Comparison of ENCODE assay signal across 14 cellular contexts in genomic region chr2:235506291-235506996, GRCh38. TPM values are rescaled to one million over a fixed set of nuclear protein-coding genes. Genes with fewer than 3 reads are reported as not detected.
DNase-seq lines count a peak whose midpoint lies in the region; ATAC-seq and TF ChIP-seq lines count a peak whose summit lies in the region.
"Had no signal": no experiment of that assay in that cellular context is flagged by ENCODE, and none has a peak within 500 bp of the region (broad histone marks: within the 10 kb centered on the region; RNA-seq: fewer than 3 reads in every experiment).

No MANE protein-coding gene starts in this region.

- peaks cover 0 to 64% (median 16%) of the 10 kb centered on the region in 4 donors for H3K4me1 ChIP-seq in tibial nerve

- ATAC-seq in HG02588 (IDR thresholded peaks at IDR 0.05; ENCODE audit: unreplicated experiment), result no peak

- no peak for TF ChIP-seq EP300 in tibial nerve (IDR thresholded peaks at IDR 0.05)

- WGBS in tibial nerve, 2 donors, result 83 to 88% methylated on average over 14 of the region's 14 CpGs

- TF ChIP-seq CTCF in fibroblast of the aortic adventitia (IDR thresholded peaks at IDR 0.05; ENCODE audit: insufficient read depth, low read length), result no peak
- TF ChIP-seq CTCF in tibial nerve (IDR thresholded peaks at IDR 0.05), result no peak

- H3K9me3 ChIP-seq in tibial nerve, result no peaks in the 10 kb centered on the region
- H3K9me3 ChIP-seq: sigmoid colon had no signal

- DNase-seq in NCI-H2081 (lab: John Stamatoyannopoulos, UW) (peak; percentile 42 to 81), NCI-H2081 treated with DMSO at 0.1 percent for 48 hours (lab: John Stamatoyannopoulos, UW) (no peak), NCI-H526 treated with DMSO at 0.1 percent for 48 hours (lab: John Stamatoyannopoulos, UW) (peak; percentile 87), fibroblast of the aortic adventitia (ENCODE audit: low read depth) (peak; percentile 20), tibial nerve (ENCODE audit: low spot score in 2 of 2) (no peak), H7 (no peak)
- DNase-seq in stimulated activated CD4-positive, alpha-beta T cell treated with anti-CD3 and anti-CD28 coated beads, Interleukin-2, amount 100 ng/mL, for 48 hours, result no peak
- DNase-seq: activated naive CD4-positive, alpha-beta T cell treated with anti-CD3 and anti-CD28 coated beads, Interleukin-2, amount 10 ng/mL, durations not matched to agents 7 days and 5 days; central memory CD4-positive, alpha-beta T cell; midbrain; NCI-H1092; OCI-M1; sigmoid colon had no signal

- TF ChIP-seq POLR2A in tibial nerve (IDR thresholded peaks at IDR 0.05), result no peak

- H3K27ac ChIP-seq in tibial nerve, result peak overlapping the region in 3 of 4 donors; percentile 5 to 33 (median 12)

- H3K27me3 ChIP-seq in tibial nerve (no peaks in the 10 kb centered on the region), H7 (ENCODE audit: control insufficient read depth, insufficient read depth, low read length) (no peaks in the 10 kb centered on the region)
- H3K27me3 ChIP-seq: sigmoid colon had no signal

- H3K36me3 ChIP-seq in tibial nerve, result peaks cover 0 to 4% (median 0%) of the 10 kb centered on the region in 3 donors
- no peaks in the 10 kb centered on the region for H3K36me3 ChIP-seq in H7 (replicated peaks; ENCODE audit: control insufficient read depth, insufficient read depth, low read length)
- H3K36me3 ChIP-seq: sigmoid colon had no signal

- H3K4me3 ChIP-seq in fibroblast of the aortic adventitia (ENCODE audit: low read depth, low read length) (no peak overlapping the region), tibial nerve (no peak overlapping the region), H7 (ENCODE audit: insufficient read depth, low read depth, low read length) (no peak overlapping the region)
- H3K4me3 ChIP-seq: sigmoid colon had no signal

RNA-seq across cellular contexts. Expression of gene AGAP1, which starts 12.6 kb away (rescaled TPM):
- total RNA-seq in fibroblast of the aortic adventitia (ENCODE audit: low replicate concordance) (9.8 and 12.3 TPM in 2 replicates), tibial nerve (10 to 100 TPM; 33.7 to 39.9 (median 35.6) TPM)
- total RNA-seq in H7 (2014; rRNA removed; shearing (Covaris generic)), result 12.6 and 17.1 TPM in 2 replicates

Comparison
In these comparisons a context has a peak if more than half of its experiments do, and no peak if none do; other contexts are left out.
1. DNase-seq: peak in NCI-H2081 (2 of 2), NCI-H526 treated with DMSO at 0.1 percent for 48 hours (single experiment) and fibroblast of the aortic adventitia (single experiment); none in NCI-H2081 treated with DMSO at 0.1 percent for 48 hours (single experiment), tibial nerve (0 of 2), stimulated activated CD4-positive, alpha-beta T cell treated with anti-CD3 and anti-CD28 coated beads, Interleukin-2, amount 100 ng/mL, for 48 hours (0 of 2) and H7 (single experiment).